Comparison of ENCODE assay signal across 17 cellular contexts in genomic region chr13:44011036-44011435, GRCh38.
"Had no signal": no experiment of that assay in that cellular context is flagged by ENCODE, and none has a peak within 500 bp of the region (broad histone marks: within the 10 kb centered on the region; RNA-seq: fewer than 3 reads in every experiment).

No MANE protein-coding gene starts in this region.

- H3K4me1 ChIP-seq: right lobe of liver, uterus had no signal

- H3K36me3 ChIP-seq: gastrocnemius medialis, heart right ventricle, right lobe of liver, thyroid gland, uterus had no signal

- H3K27ac ChIP-seq: gastrocnemius medialis, heart right ventricle, right lobe of liver, thyroid gland, uterus had no signal

- H3K27me3 Mint-ChIP-seq: activated naive CD8-positive, alpha-beta T cell; progenitor cell of endocrine pancreas had no signal

- H3K9me3 ChIP-seq: gastrocnemius medialis, right lobe of liver, thyroid gland, uterus had no signal

- DNase-seq: activated CD4-positive, alpha-beta T cell treated with anti-CD3 and anti-CD28 coated beads, Interleukin-2, amount 10 ng/mL, durations not matched to agents 7 days and 5 days; activated CD8-positive, alpha-beta memory T cell treated with anti-CD3 and anti-CD28 coated beads, Interleukin-2, amount 50 U/mL, for 48 hours; activated gamma-delta T cell; activated T-cell treated with anti-CD3 and anti-CD28 coated beads, Interleukin-2, amount 50 U/mL, for 72 hours; amygdala; effector memory CD8-positive, alpha-beta T cell; gastrocnemius medialis; heart right ventricle; right lobe of liver; stimulated activated CD4-positive, alpha-beta T cell treated with anti-CD3 and anti-CD28 coated beads, Interleukin-1b, Interleukin-23, amount 100 ng/mL, for 48 hours; SW 1271; thyroid gland; uterus had no signal

- H3K4me3 ChIP-seq: gastrocnemius medialis, heart right ventricle, right lobe of liver, thyroid gland, uterus had no signal

- H3K36me3 Mint-ChIP-seq: activated naive CD8-positive, alpha-beta T cell; stimulated activated effector memory CD8-positive, alpha-beta T cell treated with anti-CD3 and anti-CD28 coated beads, Interleukin-12 subunit alpha, Interleukin-12 subunit beta, amount 100 ng/mL, for 72 hours had no signal

- ATAC-seq: activated T-cell treated with anti-CD3 and anti-CD28 coated beads, Interleukin-2, amount 50 U/mL, for 72 hours; effector memory CD8-positive, alpha-beta T cell; right lobe of liver; stimulated activated effector memory CD8-positive, alpha-beta T cell treated with anti-CD3 and anti-CD28 coated beads, Interleukin-12 subunit alpha, Interleukin-12 subunit beta, amount 100 ng/mL, for 72 hours had no signal

- H3K9me3 Mint-ChIP-seq: activated CD4-positive, alpha-beta T cell treated with anti-CD3 and anti-CD28 coated beads, Interleukin-2, amount 10 ng/mL, durations not matched to agents 7 days and 5 days; activated T-cell treated with anti-CD3 and anti-CD28 coated beads, Interleukin-2, amount 50 U/mL, for 72 hours; effector memory CD8-positive, alpha-beta T cell; stimulated activated effector memory CD8-positive, alpha-beta T cell treated with anti-CD3 and anti-CD28 coated beads, Interleukin-12 subunit alpha, Interleukin-12 subunit beta, amount 100 ng/mL, for 72 hours had no signal

- H3K27me3 ChIP-seq: gastrocnemius medialis, heart right ventricle, right lobe of liver, thyroid gland, uterus had no signal

- H3K27ac Mint-ChIP-seq: activated CD4-positive, alpha-beta T cell treated with anti-CD3 and anti-CD28 coated beads, Interleukin-2, amount 10 ng/mL, durations not matched to agents 7 days and 5 days; activated naive CD8-positive, alpha-beta T cell; activated T-cell treated with anti-CD3 and anti-CD28 coated beads, Interleukin-2, amount 50 U/mL, for 72 hours; dendritic cell treated with granulocyte-macrophage colony-stimulating factor and Interleukin-4, amounts not matched to agents 40 ng/mL and 50 ng/mL, for 4 days; effector memory CD8-positive, alpha-beta T cell; progenitor cell of endocrine pancreas; stimulated activated effector memory CD8-positive, alpha-beta T cell treated with anti-CD3 and anti-CD28 coated beads, Interleukin-12 subunit alpha, Interleukin-12 subunit beta, amount 100 ng/mL, for 72 hours had no signal

- H3K4me1 Mint-ChIP-seq: activated CD4-positive, alpha-beta T cell treated with anti-CD3 and anti-CD28 coated beads, Interleukin-2, amount 10 ng/mL, durations not matched to agents 7 days and 5 days; stimulated activated effector memory CD8-positive, alpha-beta T cell treated with anti-CD3 and anti-CD28 coated beads, Interleukin-12 subunit alpha, Interleukin-12 subunit beta, amount 100 ng/mL, for 72 hours had no signal

- H3K4me3 Mint-ChIP-seq: activated CD4-positive, alpha-beta T cell treated with anti-CD3 and anti-CD28 coated beads, Interleukin-2, amount 10 ng/mL, durations not matched to agents 7 days and 5 days; activated naive CD8-positive, alpha-beta T cell; activated T-cell treated with anti-CD3 and anti-CD28 coated beads, Interleukin-2, amount 50 U/mL, for 72 hours; dendritic cell treated with granulocyte-macrophage colony-stimulating factor and Interleukin-4, amounts not matched to agents 40 ng/mL and 50 ng/mL, for 4 days; effector memory CD8-positive, alpha-beta T cell; stimulated activated effector memory CD8-positive, alpha-beta T cell treated with anti-CD3 and anti-CD28 coated beads, Interleukin-12 subunit alpha, Interleukin-12 subunit beta, amount 100 ng/mL, for 72 hours had no signal
